In the genomic region with DNA sequence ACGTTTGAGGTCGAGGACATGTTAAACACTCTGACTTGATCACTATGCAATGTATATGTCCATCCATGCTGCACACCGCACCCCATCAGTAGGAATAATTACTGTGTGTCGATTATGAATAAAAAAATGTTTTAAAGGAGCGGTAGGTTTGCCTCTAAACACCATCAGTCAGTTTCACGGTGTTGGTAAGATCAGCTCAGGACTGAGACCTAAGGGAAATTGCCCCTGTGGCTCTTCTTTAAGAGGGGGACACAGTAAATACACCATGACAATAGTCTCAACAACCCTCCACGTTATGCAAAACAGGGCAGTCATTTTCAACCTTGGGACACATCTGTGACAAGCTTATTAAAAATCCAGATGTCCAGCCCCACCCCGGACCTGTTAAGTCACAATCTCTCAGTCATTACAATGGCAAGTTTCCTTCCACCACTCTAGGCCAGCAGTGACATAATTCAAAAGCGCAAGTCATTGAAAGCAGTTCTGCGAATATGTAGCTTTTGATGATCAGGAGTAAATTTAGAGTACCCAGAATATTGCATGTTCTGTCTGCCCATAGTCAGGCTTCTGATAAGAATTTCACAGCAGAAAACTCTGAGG, we compare ENCODE assay signal across 8 cellular contexts. TPM values are rescaled to one million over a fixed set of nuclear protein-coding genes. Genes with fewer than 3 reads are reported as not detected.
DNase-seq lines count a peak whose midpoint lies in the region; ATAC-seq, FAIRE-seq and TF ChIP-seq lines count a peak whose summit lies in the region.

No MANE protein-coding gene starts in this region.

- DNase-seq in A673 (ENCODE audit: low spot score) (peak; percentile 3), astrocyte (ENCODE audit: low read depth) (no peak), left lung (no peak), tibial artery (no peak), occipital lobe (lab: John Stamatoyannopoulos, UW) (no peak), cortex of kidney (lab: John Stamatoyannopoulos, UW) (no peak)

- POLR2A ChIA-PET in A673 (lab: Charles Lee; ENCODE audit: low non-redundant PET) = interaction anchor here (0.5 kb wide), 1 partner anchor 47 kb away, joined by 3 read pairs; no protein-coding TSS in a partner anchor

- peaks cover 4% of the 10 kb centered on the region for H3K36me3 Mint-ChIP-seq in astrocyte (ENCODE audit: low read depth, unreplicated experiment)

- H3K9ac ChIP-seq in astrocyte (ENCODE audit: low read length) = peak overlapping the region; percentile 87

- H3K27me3 Mint-ChIP-seq in astrocyte (ENCODE audit: low read depth, unreplicated experiment) = no peaks in the 10 kb centered on the region

- BruUV-seq in A673 (replicated peaks; lab: Mats Ljungman, UMichigan) = TSS peak; percentile 44

- no peak for TF ChIP-seq CTCF in A673 (conservative IDR thresholded peaks at IDR 0.05; ENCODE audit: low read depth, low read length)
- no peak for TF ChIP-seq CTCF in astrocyte (IDR thresholded peaks at IDR 0.05; ENCODE audit: insufficient read depth, low read depth, low read length)
- no peak for TF ChIP-seq CTCF in left lung (IDR thresholded peaks at IDR 0.05)
- no peak for TF ChIP-seq CTCF in tibial artery (IDR thresholded peaks at IDR 0.05)

- H3K9me3 ChIP-seq in A673 (ENCODE audit: low read depth, low read length, poor library complexity, severe bottlenecking) = no peaks in the 10 kb centered on the region
- H3K9me3 ChIP-seq in astrocyte (ENCODE audit: insufficient read depth, low read depth, low read length) = no peaks in the 10 kb centered on the region
- no peaks in the 10 kb centered on the region for H3K9me3 ChIP-seq in left lung
- no peaks in the 10 kb centered on the region for H3K9me3 ChIP-seq in tibial artery

- H3K4me3 ChIP-seq in A673 (ENCODE audit: low read depth, low read length, poor library complexity, severe bottlenecking) (peak overlapping the region; percentile 79), astrocyte (ENCODE audit: insufficient read depth, low read depth, low read length) (peak overlapping the region; percentile 71), left lung (peak overlapping the region; percentile 55 to 72), tibial artery (peak overlapping the region; percentile 70 to 84)

- H3K27ac ChIP-seq in A673 (ENCODE audit: low read depth, low read length, poor library complexity, severe bottlenecking) (peak overlapping the region; percentile 38), astrocyte (ENCODE audit: low read depth, low read length) (peak overlapping the region; percentile 56), left lung (no peak overlapping the region), tibial artery (peak overlapping the region in 1 of 2 donors; percentile 62)

- intact Hi-C loops in A673 (cut with micrococcal nuclease; ENCODE audit: unreplicated experiment) = loop anchor here (10.0 kb wide), 2 partner anchors 178 to 698 kb away; no protein-coding TSS in a partner anchor
- intact Hi-C loops in left lung (cut with DNase I) = no loop called here
- intact Hi-C loops in tibial artery (cut with DNase I; ENCODE audit: low total_unique reads) = loop anchor here (10.0 kb wide), 1 partner anchor 48 kb away; no protein-coding TSS in a partner anchor

- peak overlapping the region; percentile 77 for H3K27ac Mint-ChIP-seq in astrocyte (ENCODE audit: unreplicated experiment)

- no peaks in the 10 kb centered on the region for H3K9me3 Mint-ChIP-seq in astrocyte (ENCODE audit: unreplicated experiment)

- no peak for FAIRE-seq in astrocyte (lab: Jason Lieb, UNC)

- peak overlapping the region; percentile 92 for H3K4me3 Mint-ChIP-seq in astrocyte (ENCODE audit: unreplicated experiment)

- peaks cover 45% of the 10 kb centered on the region for H3K79me2 ChIP-seq in astrocyte (ENCODE audit: insufficient read depth, low read length)

- CTCF ChIA-PET in A673 (lab: Charles Lee) = interaction anchor here (1.4 kb wide), 1 partner anchor 112 kb away, joined by 3 read pairs; no protein-coding TSS in a partner anchor

- H3K4me1 Mint-ChIP-seq in astrocyte (ENCODE audit: low read depth, unreplicated experiment) = peaks cover 28% of the 10 kb centered on the region

- peak overlapping the region; percentile 65 for H2AFZ ChIP-seq in astrocyte (ENCODE audit: low read depth, low read length)

- H3K27me3 ChIP-seq in A673 (replicated peaks; ENCODE audit: insufficient read depth, low read depth, low read length, poor library complexity) (no peaks in the 10 kb centered on the region), astrocyte (ENCODE audit: insufficient read depth, low read length) (no peaks in the 10 kb centered on the region), left lung (no peaks in the 10 kb centered on the region), tibial artery (no peaks in the 10 kb centered on the region)

- peak; percentile 0 for ATAC-seq in HG02885 (IDR thresholded peaks at IDR 0.05; ENCODE audit: poor library complexity, unreplicated experiment)
- ATAC-seq in left lung = no peak
- no peak for ATAC-seq in HG03045 (IDR thresholded peaks at IDR 0.05; ENCODE audit: unreplicated experiment)

- H4K20me1 ChIP-seq in astrocyte (ENCODE audit: insufficient read depth, low read length) = peaks cover 33% of the 10 kb centered on the region

- peaks cover 8% of the 10 kb centered on the region for H3K36me3 ChIP-seq in A673 (ENCODE audit: insufficient read depth, low read length, poor library complexity, severe bottlenecking)
- H3K36me3 ChIP-seq in astrocyte (ENCODE audit: insufficient read depth, low read length) = peaks cover 8% of the 10 kb centered on the region
- H3K36me3 ChIP-seq in left lung = peaks cover 0 to 7% of the 10 kb centered on the region in 2 donors
- H3K36me3 ChIP-seq in tibial artery = peaks cover 7 to 21% (median 8%) of the 10 kb centered on the region in 3 donors

- H3K4me1 ChIP-seq in A673 (ENCODE audit: insufficient read depth, low read length, poor library complexity, severe bottlenecking) (no peaks in the 10 kb centered on the region), astrocyte (ENCODE audit: insufficient read depth, low read length) (peaks cover 10% of the 10 kb centered on the region), left lung (peaks cover 9 to 28% of the 10 kb centered on the region in 2 donors), tibial artery (peaks cover 0 to 34% (median 15%) of the 10 kb centered on the region in 4 donors)

- H3K4me2 ChIP-seq in astrocyte (ENCODE audit: low read length) = peak overlapping the region; percentile 96

RNA-seq across cellular contexts. Expression of a gene that starts 1.2 kb away (rescaled TPM):
- total RNA-seq in A673 (2021) = 43.5 and 44.6 TPM in 2 replicates
- total RNA-seq in astrocyte = 32.6 and 40.0 TPM in 2 replicates
- 10 to 100 TPM; 30.7 to 31.1 TPM for total RNA-seq in left lung
- 88.3 TPM for total RNA-seq in occipital lobe

RNA-seq across cellular contexts. Expression of a gene that starts 29.8 kb away (rescaled TPM):
- total RNA-seq in A673 (2021) (91.0 and 109 TPM in 2 replicates), astrocyte (12.6 and 16.4 TPM in 2 replicates), left lung (10 to 100 TPM; 12.3 to 14.7 TPM), occipital lobe (5.3 TPM)

RNA-seq across cellular contexts. Expression of a gene that starts 30.2 kb away (rescaled TPM):
- 129 and 130 TPM in 2 replicates for total RNA-seq in A673 (2021)
- total RNA-seq in astrocyte = 52.8 and 54.2 TPM in 2 replicates
- 10 to 100 TPM; 46.2 to 52.1 TPM for total RNA-seq in left lung
- 20.3 TPM for total RNA-seq in occipital lobe

RNA-seq across cellular contexts. Expression of a gene that starts 40.2 kb away (rescaled TPM):
- total RNA-seq in A673 (2021) (0.21 and 1.4 TPM in 2 replicates), astrocyte (0.24 and 1.8 TPM in 2 replicates), left lung (under 1 TPM; 0.63 to 0.67 TPM), occipital lobe (1.4 TPM)

RNA-seq across cellular contexts. Expression of a gene that starts 59.3 kb away (rescaled TPM):
- 61.4 and 65.8 TPM in 2 replicates for total RNA-seq in A673 (2021)
- 32.9 and 41.1 TPM in 2 replicates for total RNA-seq in astrocyte
- 10 to 100 TPM; 22.2 to 33.9 TPM for total RNA-seq in left lung
- 18.2 TPM for total RNA-seq in occipital lobe

Comparison
In these comparisons a context has a peak if more than half of its experiments do, and no peak if none do; other contexts are left out.
1. H3K27ac ChIP-seq: peak in A673 (single experiment) and astrocyte (single experiment); none in left lung (0 of 2).
2. intact Hi-C loops: an anchor here in A673 (10.0 kb wide) and tibial artery (10.0 kb wide); none called in left lung.
3. Peak in every context shown above with its lines, with median percentiles within 50 percentile points of each other: H3K4me3 ChIP-seq.